In the genomic region with DNA sequence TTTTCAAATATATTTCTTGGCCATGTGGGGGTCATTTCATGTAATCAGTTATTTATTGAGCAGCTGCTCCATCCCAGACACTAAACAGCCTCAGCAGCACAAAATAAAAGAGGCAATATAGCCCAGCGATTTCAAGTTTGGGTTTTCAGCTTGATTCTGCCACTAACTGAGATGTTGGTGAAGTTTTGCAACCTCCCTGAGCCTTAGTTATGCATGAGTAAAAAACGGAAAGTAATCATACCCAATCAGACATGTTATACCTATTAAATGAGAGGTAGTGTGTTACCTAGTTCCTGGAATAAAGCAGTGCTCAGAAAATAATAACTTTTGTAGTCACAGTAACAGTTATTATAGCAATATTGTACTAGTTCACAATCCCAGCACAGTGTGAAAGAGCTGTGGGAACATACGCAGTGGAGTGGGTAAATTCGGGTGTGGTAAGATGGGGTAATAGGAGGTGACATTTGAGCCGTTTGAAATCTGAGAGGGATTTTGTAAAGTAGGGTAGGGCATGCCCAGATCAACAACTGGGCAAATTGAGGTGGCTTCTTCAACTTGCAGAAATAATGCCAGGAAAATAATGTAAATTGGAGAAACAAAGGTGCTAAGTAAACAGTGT, we compare ENCODE assay signal across 8 cellular contexts. TPM values are rescaled to one million over a fixed set of nuclear protein-coding genes. Genes with fewer than 3 reads are reported as not detected.
DNase-seq lines count a peak whose midpoint lies in the region; ATAC-seq and TF ChIP-seq lines count a peak whose summit lies in the region.

No MANE protein-coding gene starts in this region.

- DNase-seq in activated CD4-positive, alpha-beta T cell treated with anti-CD3 and anti-CD28 coated beads for 36 hours, result no peak
- no peak for DNase-seq in activated CD4-positive, alpha-beta T cell treated with anti-CD3 and anti-CD28 coated beads, Interleukin-2, amount 50 U/mL, for 1 hour
- DNase-seq in PC-3, result peak; percentile 28
- no peak for DNase-seq in fibroblast of lung (ENCODE audit: low read depth in 2 of 2)
- DNase-seq in stimulated activated naive B cell treated with anti-CD40 and anti-IgM and Interleukin-4, amounts not matched to agents 10 μg/mL and 1 μg/mL and 100 μg/mL, for 72 hours, result no peak
- no peak for DNase-seq in hepatic stellate cell (ENCODE audit: low spot score)

- H3K4me3 ChIP-seq in PC-3 (ENCODE audit: low read length) (peak overlapping the region; percentile 68; the same call in 1 of the 2 replicates), fibroblast of lung (replicated peaks in 1 of 4; ENCODE audit: control extremely low read depth in 1 of 4, insufficient read depth in 1 of 4, low read depth in 3 of 4, low read length in 4 of 4) (peak overlapping the region in 3 of 4 experiments; percentile 69 to 94 (median 82))

- no peaks in the 10 kb centered on the region for H3K27me3 Mint-ChIP-seq in activated CD4-positive, alpha-beta T cell treated with anti-CD3 and anti-CD28 coated beads for 36 hours
- H3K27me3 Mint-ChIP-seq in stimulated activated naive B cell treated with anti-CD40 and anti-IgM and Interleukin-4, amounts not matched to agents 10 μg/mL and 1 μg/mL and 100 μg/mL, for 72 hours, result no peaks in the 10 kb centered on the region

- peak overlapping the region; percentile 94 for H3K4me3 Mint-ChIP-seq in activated CD4-positive, alpha-beta T cell treated with anti-CD3 and anti-CD28 coated beads for 36 hours
- H3K4me3 Mint-ChIP-seq in stimulated activated naive B cell treated with anti-CD40 and anti-IgM and Interleukin-4, amounts not matched to agents 10 μg/mL and 1 μg/mL and 100 μg/mL, for 72 hours, result peak overlapping the region; percentile 95 to 96

- no peaks in the 10 kb centered on the region for H4K20me1 ChIP-seq in PC-3 (ENCODE audit: low read length)
- H4K20me1 ChIP-seq in fibroblast of lung (ENCODE audit: control insufficient read depth, extremely low read depth, insufficient read depth, low read length), result no peaks in the 10 kb centered on the region

- H3K4me2 ChIP-seq in PC-3 (ENCODE audit: low read length) (peak overlapping the region; percentile 80), fibroblast of lung (ENCODE audit: extremely low read depth, insufficient read depth, low read length) (peak overlapping the region; percentile 96)

- BruUV-seq in PC-3 (replicated peaks; lab: Mats Ljungman, UMichigan), result no TSS peak

- H3K27ac ChIP-seq in PC-3 (ENCODE audit: low read length), result peak overlapping the region; percentile 22
- H3K27ac ChIP-seq in fibroblast of lung (ENCODE audit: insufficient read depth, low read length), result no peak overlapping the region

- CTCF ChIA-PET in activated CD4-positive, alpha-beta T cell treated with anti-CD3 and anti-CD28 coated beads for 36 hours (lab: Charles Lee), result interaction anchor here (0.8 to 2.2 kb wide), 2 partner anchors 10 to 137 kb away, joined by 3 to 13 read pairs; no protein-coding TSS in a partner anchor
- CTCF ChIA-PET in PC-3 (lab: Charles Lee), result interaction anchor here (0.8 kb wide), 1 partner anchor 301 kb away, joined by 3 read pairs; no protein-coding TSS in a partner anchor

- H2AFZ ChIP-seq in PC-3 (ENCODE audit: low read length), result no peak overlapping the region
- H2AFZ ChIP-seq in fibroblast of lung (ENCODE audit: low read length), result no peak overlapping the region

- H3K79me2 ChIP-seq in PC-3 (ENCODE audit: low read length) (peaks cover 11% of the 10 kb centered on the region), fibroblast of lung (ENCODE audit: control insufficient read depth, insufficient read depth, low read length) (peaks cover 10% of the 10 kb centered on the region)

- no peaks in the 10 kb centered on the region for H3F3A ChIP-seq in PC-3 (ENCODE audit: low read length, unreplicated experiment)

- H3K27me3 ChIP-seq in PC-3 (ENCODE audit: low read length) (no peaks in the 10 kb centered on the region), fibroblast of lung (ENCODE audit: control insufficient read depth, insufficient read depth, low read length) (no peaks in the 10 kb centered on the region)

- H3K9me3 ChIP-seq in PC-3 (ENCODE audit: low read length) (no peaks in the 10 kb centered on the region), fibroblast of lung (ENCODE audit: control insufficient read depth, insufficient read depth, low read depth, low read length) (no peaks in the 10 kb centered on the region)

- intact Hi-C loops in activated CD4-positive, alpha-beta T cell treated with anti-CD3 and anti-CD28 coated beads for 36 hours (cut with DNase I, micrococcal nuclease), result loop anchor here in 1 of 2 experiments (5.0 to 10.0 kb wide), 2 partner anchors 298 to 701 kb away; a partner anchor contains a TSS
- intact Hi-C loops in PC-3 (cut with micrococcal nuclease), result no loop called here

- no peaks in the 10 kb centered on the region for H3K9me3 Mint-ChIP-seq in activated CD4-positive, alpha-beta T cell treated with anti-CD3 and anti-CD28 coated beads for 36 hours (ENCODE audit: low read depth)
- peaks cover 3 to 5% of the 10 kb centered on the region in 2 donors for H3K9me3 Mint-ChIP-seq in stimulated activated naive B cell treated with anti-CD40 and anti-IgM and Interleukin-4, amounts not matched to agents 10 μg/mL and 1 μg/mL and 100 μg/mL, for 72 hours

- no peaks in the 10 kb centered on the region for H3K9me2 ChIP-seq in PC-3 (replicated peaks; ENCODE audit: low read length)

- peaks cover 34% of the 10 kb centered on the region for H3K4me1 Mint-ChIP-seq in activated CD4-positive, alpha-beta T cell treated with anti-CD3 and anti-CD28 coated beads for 36 hours
- peaks cover 35 to 59% of the 10 kb centered on the region in 2 donors for H3K4me1 Mint-ChIP-seq in stimulated activated naive B cell treated with anti-CD40 and anti-IgM and Interleukin-4, amounts not matched to agents 10 μg/mL and 1 μg/mL and 100 μg/mL, for 72 hours

- TF ChIP-seq CTCF in PC-3 (conservative IDR thresholded peaks at IDR 0.05; ENCODE audit: low read depth, low read length) (no peak), fibroblast of lung (conservative IDR thresholded peaks at IDR 0.05 in 1 of 2, IDR thresholded peaks at IDR 0.05 in 1 of 2; ENCODE audit: low read depth in 1 of 2, low read length in 2 of 2) (no peak)

- H3K4me1 ChIP-seq in PC-3 (ENCODE audit: insufficient read depth, low read length), result peaks cover 21% of the 10 kb centered on the region
- H3K4me1 ChIP-seq in fibroblast of lung (ENCODE audit: control insufficient read depth, extremely low read depth, insufficient read depth, low read length), result peaks cover 7% of the 10 kb centered on the region

- H3K9ac ChIP-seq in PC-3 (ENCODE audit: low read length) (no peak overlapping the region), fibroblast of lung (ENCODE audit: insufficient read depth, low read length) (no peak overlapping the region)

- H3K27ac Mint-ChIP-seq in activated CD4-positive, alpha-beta T cell treated with anti-CD3 and anti-CD28 coated beads for 36 hours, result peak overlapping the region; percentile 98
- peak overlapping the region; percentile 98 for H3K27ac Mint-ChIP-seq in stimulated activated naive B cell treated with anti-CD40 and anti-IgM and Interleukin-4, amounts not matched to agents 10 μg/mL and 1 μg/mL and 100 μg/mL, for 72 hours

- POLR2A ChIA-PET in activated CD4-positive, alpha-beta T cell treated with anti-CD3 and anti-CD28 coated beads for 36 hours (lab: Charles Lee), result interaction anchor here (0.6 kb wide), 1 partner anchor 16 kb away, joined by 3 read pairs; no protein-coding TSS in a partner anchor
- POLR2A ChIA-PET in PC-3 (lab: Charles Lee; ENCODE audit: unreplicated experiment), result no interaction called here

- peaks cover 5% of the 10 kb centered on the region; the same call in 1 of the 2 replicates for H3K36me3 ChIP-seq in PC-3 (ENCODE audit: low read depth, low read length)
- H3K36me3 ChIP-seq in fibroblast of lung (ENCODE audit: control insufficient read depth, insufficient read depth, low read length), result peaks cover 2% of the 10 kb centered on the region

- no peak for ATAC-seq in activated CD4-positive, alpha-beta T cell treated with anti-CD3 and anti-CD28 coated beads for 36 hours
- ATAC-seq in PC-3 (no peak), GM19351 (IDR thresholded peaks at IDR 0.05; ENCODE audit: unreplicated experiment) (no peak), HG02798 (IDR thresholded peaks at IDR 0.05; ENCODE audit: poor library complexity, unreplicated experiment) (no peak)
- no peak for ATAC-seq in stimulated activated naive B cell treated with anti-CD40 and anti-IgM and Interleukin-4, amounts not matched to agents 10 μg/mL and 1 μg/mL and 100 μg/mL, for 72 hours (replicated peaks)

- peaks cover 34% of the 10 kb centered on the region for H3K36me3 Mint-ChIP-seq in activated CD4-positive, alpha-beta T cell treated with anti-CD3 and anti-CD28 coated beads for 36 hours (ENCODE audit: low read depth)
- peaks cover 20 to 37% of the 10 kb centered on the region in 2 donors for H3K36me3 Mint-ChIP-seq in stimulated activated naive B cell treated with anti-CD40 and anti-IgM and Interleukin-4, amounts not matched to agents 10 μg/mL and 1 μg/mL and 100 μg/mL, for 72 hours

RNA-seq across cellular contexts. Expression of a gene that starts 1.5 kb away (rescaled TPM):
- total RNA-seq in activated CD4-positive, alpha-beta T cell treated with anti-CD3 and anti-CD28 coated beads for 36 hours, result 10 to 100 TPM; 12.6 to 16.7 TPM
- total RNA-seq in PC-3 (2014; rRNA removed) (11.7 and 13.1 TPM in 2 replicates), fibroblast of lung (6.9 and 15.5 TPM in 2 replicates)
- 2.4 and 2.7 TPM in 2 replicates for polyA plus RNA-seq in fibroblast of lung
- polyA plus RNA-seq in fibroblast of lung (2012), result 4.4 and 4.7 TPM in 2 replicates
- polyA minus RNA-seq in fibroblast of lung (ENCODE audit: low replicate concordance), result 9.2 and 13.7 TPM in 2 replicates
